ENCODE assay signal across 16 cellular contexts in the genomic region with DNA sequence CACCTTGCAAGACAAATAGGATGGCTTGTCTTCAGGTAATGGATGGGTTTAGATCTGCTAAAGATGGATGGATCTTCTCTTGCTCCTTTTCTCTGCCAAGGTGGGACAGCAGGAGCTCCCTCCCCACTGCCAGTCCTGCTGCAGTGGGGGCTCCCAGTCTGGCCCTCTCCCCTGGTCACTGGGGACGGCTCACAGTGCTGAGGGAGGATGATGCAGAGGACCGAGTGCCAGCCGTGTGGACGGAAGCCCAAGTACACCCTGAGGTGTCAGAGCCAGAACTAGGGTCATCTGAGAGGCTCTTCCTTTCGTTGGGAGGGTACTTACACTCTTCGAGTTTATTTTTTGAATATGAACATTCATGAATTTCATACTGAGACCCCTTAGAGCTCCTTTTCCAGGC. TPM values are rescaled to one million over a fixed set of nuclear protein-coding genes. Genes with fewer than 3 reads are reported as not detected.
DNase-seq lines count a peak whose midpoint lies in the region; ATAC-seq, FAIRE-seq and TF ChIP-seq lines count a peak whose summit lies in the region.
"Had no signal": no experiment of that assay in that cellular context is flagged by ENCODE, and none has a peak within 500 bp of the region (broad histone marks: within the 10 kb centered on the region; RNA-seq: fewer than 3 reads in every experiment).

No MANE protein-coding gene starts in this region.

- H3K4me1 ChIP-seq in BLaER1, result peaks cover 99% of the 10 kb centered on the region

- H3K9me3 Mint-ChIP-seq in CD4-positive, alpha-beta T cell, result no peaks in the 10 kb centered on the region
- H3K9me3 Mint-ChIP-seq in activated T-helper 17 cell treated with anti-CD3 and anti-CD28 coated beads, Interleukin-2, amount 50 U/mL, for 72 hours, result no peaks in the 10 kb centered on the region
- H3K9me3 Mint-ChIP-seq in natural killer cell (no peaks in the 10 kb centered on the region), MCF 10A (ENCODE audit: unreplicated experiment) (no peaks in the 10 kb centered on the region)

- intact Hi-C loops in CD4-positive, alpha-beta T cell (cut with DNase I, micrococcal nuclease), result no loop called here
- intact Hi-C loops in natural killer cell (cut with micrococcal nuclease), result loop anchor here (10.0 kb wide), 1 partner anchor 63 kb away; a partner anchor contains a TSS
- intact Hi-C loops in MCF 10A (cut with micrococcal nuclease), result no loop called here

- peak overlapping the region; percentile 100 for H3K4me2 ChIP-seq in BLaER1

- no peak for DNase-seq in CD4-positive, alpha-beta T cell
- DNase-seq in natural killer cell (no peak), D721Med (ENCODE audit: insufficient read length, low spot score) (no peak), MCF 10A (ENCODE audit: unreplicated experiment) (no peak), mucosa of gallbladder (ENCODE audit: low spot score) (no peak)
- DNase-seq: activated CD4-positive, alpha-beta T cell treated with anti-CD3 and anti-CD28 coated beads, Interleukin-2, amount 50 U/mL, for 4 hours; head of caudate nucleus; kidney glomerular epithelial cell; NCI-H1417; NCI-H446 treated with DMSO at 0.1 percent for 48 hours; stimulated activated CD4-positive, alpha-beta T cell treated with anti-CD3 and anti-CD28 coated beads, Interleukin-4, amount 100 ng/mL, for 24 hours had no signal

- 0 out of 2 replicates have a peak overlapping the region, but pooled peaks have one; percentile 18 for H3K4me3 ChIP-seq in BLaER1

- TF ChIP-seq CTCF in CD4-positive, alpha-beta T cell (IDR thresholded peaks at IDR 0.05), result no peak
- TF ChIP-seq CTCF in natural killer cell (IDR thresholded peaks at IDR 0.05), result no peak
- TF ChIP-seq CTCF in D721Med (IDR thresholded peaks at IDR 0.05; ENCODE audit: insufficient read depth, missing control alignments), result no peak
- no peak for TF ChIP-seq CTCF in MCF 10A (IDR thresholded peaks at IDR 0.05; ENCODE audit: unreplicated experiment)

- no peak for ATAC-seq in CD4-positive, alpha-beta T cell (ENCODE audit: poor library complexity)
- ATAC-seq in activated T-helper 17 cell treated with anti-CD3 and anti-CD28 coated beads, Interleukin-2, amount 50 U/mL, for 72 hours (replicated peaks), result no peak
- no peak for ATAC-seq in natural killer cell
- no peak for ATAC-seq in HG02678 (IDR thresholded peaks at IDR 0.05; ENCODE audit: unreplicated experiment)
- ATAC-seq: Panc1 had no signal

- POLR2A ChIA-PET in CD4-positive, alpha-beta T cell (lab: Charles Lee), result interaction anchor here (1.2 kb wide), 1 partner anchor 16 kb away, joined by 3 read pairs; no protein-coding TSS in a partner anchor
- POLR2A ChIA-PET in MCF 10A (lab: Yijun Ruan, JAX), result interaction anchor here (1.4 kb wide), 1 partner anchor 17 kb away, joined by 3 read pairs; no protein-coding TSS in a partner anchor

- peaks cover 8% of the 10 kb centered on the region for H3K36me3 ChIP-seq in BLaER1

- H3K27ac Mint-ChIP-seq in CD4-positive, alpha-beta T cell, result peak overlapping the region; percentile 94
- H3K27ac Mint-ChIP-seq in activated T-helper 17 cell treated with anti-CD3 and anti-CD28 coated beads, Interleukin-2, amount 50 U/mL, for 72 hours, result peak overlapping the region; percentile 89
- H3K27ac Mint-ChIP-seq in natural killer cell (peak overlapping the region; percentile 88 to 92), MCF 10A (ENCODE audit: low read depth, unreplicated experiment) (no peak overlapping the region)

- H3K9me3 ChIP-seq in BLaER1, result no peaks in the 10 kb centered on the region
- no peaks in the 10 kb centered on the region for H3K9me3 ChIP-seq in CD4-positive, alpha-beta T cell (ENCODE audit: control insufficient read depth, low read length)

- H3K27ac ChIP-seq in BLaER1, result peak overlapping the region; percentile 98
- H3K27ac ChIP-seq in CD4-positive, alpha-beta T cell (ENCODE audit: low read depth, low read length), result peak overlapping the region; percentile 60

- FAIRE-seq in D721Med (lab: Jason Lieb, UNC), result no peak
- FAIRE-seq: G401.6 had no signal

- H3K27me3 ChIP-seq in BLaER1, result no peaks in the 10 kb centered on the region
- no peaks in the 10 kb centered on the region for H3K27me3 ChIP-seq in CD4-positive, alpha-beta T cell (ENCODE audit: control insufficient read depth, insufficient read depth, low read length)

- H3K4me3 Mint-ChIP-seq in CD4-positive, alpha-beta T cell, result peak overlapping the region; percentile 7
- peak overlapping the region; percentile 64 for H3K4me3 Mint-ChIP-seq in activated T-helper 17 cell treated with anti-CD3 and anti-CD28 coated beads, Interleukin-2, amount 50 U/mL, for 72 hours
- H3K4me3 Mint-ChIP-seq in natural killer cell (peak overlapping the region; percentile 76), MCF 10A (ENCODE audit: unreplicated experiment) (no peak overlapping the region)

- no peaks in the 10 kb centered on the region for H3K27me3 Mint-ChIP-seq in CD4-positive, alpha-beta T cell
- no peaks in the 10 kb centered on the region for H3K27me3 Mint-ChIP-seq in activated T-helper 17 cell treated with anti-CD3 and anti-CD28 coated beads, Interleukin-2, amount 50 U/mL, for 72 hours
- no peaks in the 10 kb centered on the region for H3K27me3 Mint-ChIP-seq in natural killer cell (ENCODE audit: low read depth in 2 of 2)
- H3K27me3 Mint-ChIP-seq in MCF 10A (ENCODE audit: insufficient read depth, unreplicated experiment), result no peaks in the 10 kb centered on the region

- peaks cover 84% of the 10 kb centered on the region for H3K36me3 Mint-ChIP-seq in CD4-positive, alpha-beta T cell (ENCODE audit: low read depth)
- peaks cover 73% of the 10 kb centered on the region for H3K36me3 Mint-ChIP-seq in activated T-helper 17 cell treated with anti-CD3 and anti-CD28 coated beads, Interleukin-2, amount 50 U/mL, for 72 hours (ENCODE audit: low read depth)
- H3K36me3 Mint-ChIP-seq in natural killer cell (no peaks in the 10 kb centered on the region), MCF 10A (ENCODE audit: insufficient read depth, unreplicated experiment) (no peaks in the 10 kb centered on the region)

- no TSS peak for BruUV-seq in MCF 10A (replicated peaks; lab: Mats Ljungman, UMichigan)

- CTCF ChIA-PET in CD4-positive, alpha-beta T cell (lab: Charles Lee), result interaction anchor here (1.3 to 1.6 kb wide), 2 partner anchors 9 to 78 kb away, joined by 3 to 4 read pairs; no protein-coding TSS in a partner anchor
- CTCF ChIA-PET in MCF 10A (lab: Yijun Ruan, JAX), result interaction anchor here (0.9 to 1.0 kb wide), 3 partner anchors 21 to 166 kb away, joined by 3 to 6 read pairs (median 4); no protein-coding TSS in a partner anchor

- peak overlapping the region; percentile 46 for H3K9ac ChIP-seq in BLaER1

- peaks cover 19% of the 10 kb centered on the region for H4K20me1 ChIP-seq in BLaER1

- H3K4me1 Mint-ChIP-seq in CD4-positive, alpha-beta T cell (ENCODE audit: low read depth), result peaks cover 98% of the 10 kb centered on the region
- H3K4me1 Mint-ChIP-seq in activated T-helper 17 cell treated with anti-CD3 and anti-CD28 coated beads, Interleukin-2, amount 50 U/mL, for 72 hours, result peaks cover 68% of the 10 kb centered on the region
- H3K4me1 Mint-ChIP-seq in natural killer cell (peaks cover 92 to 94% of the 10 kb centered on the region in 2 donors), MCF 10A (ENCODE audit: insufficient read depth, unreplicated experiment) (peaks cover 18% of the 10 kb centered on the region)

RNA-seq across cellular contexts. Expression of a gene that starts 5.7 kb away (rescaled TPM):
- 10 to 100 TPM; 68.0 to 68.9 TPM for total RNA-seq in CD4-positive, alpha-beta T cell
- total RNA-seq in activated T-helper 17 cell treated with anti-CD3 and anti-CD28 coated beads, Interleukin-2, amount 50 U/mL, for 72 hours, result 10 to 100 TPM; 27.4 to 40.1 TPM
- total RNA-seq in natural killer cell (100 to 1,000 TPM; 181 to 227 (median 204) TPM), MCF 10A (2022) (2.8 and 3.0 TPM in 2 replicates), mucosa of gallbladder (36.0 TPM)

RNA-seq across cellular contexts. Expression of a gene that starts 34.8 kb away (rescaled TPM):
- 1 to 10 TPM; 3.1 to 4.1 TPM for total RNA-seq in CD4-positive, alpha-beta T cell
- total RNA-seq in activated T-helper 17 cell treated with anti-CD3 and anti-CD28 coated beads, Interleukin-2, amount 50 U/mL, for 72 hours, result 10 to 100 TPM; 32.2 to 41.1 TPM
- total RNA-seq in natural killer cell, result 10 to 100 TPM in 2 of 3 donors, 1 to 10 TPM in 1; 9.6 to 15.9 (median 15.6) TPM
- 28.9 and 36.1 TPM in 2 replicates for total RNA-seq in MCF 10A (2022)
- total RNA-seq in mucosa of gallbladder, result 38.1 TPM
